Comparison of ENCODE assay signal across 13 cellular contexts in the genomic region with DNA sequence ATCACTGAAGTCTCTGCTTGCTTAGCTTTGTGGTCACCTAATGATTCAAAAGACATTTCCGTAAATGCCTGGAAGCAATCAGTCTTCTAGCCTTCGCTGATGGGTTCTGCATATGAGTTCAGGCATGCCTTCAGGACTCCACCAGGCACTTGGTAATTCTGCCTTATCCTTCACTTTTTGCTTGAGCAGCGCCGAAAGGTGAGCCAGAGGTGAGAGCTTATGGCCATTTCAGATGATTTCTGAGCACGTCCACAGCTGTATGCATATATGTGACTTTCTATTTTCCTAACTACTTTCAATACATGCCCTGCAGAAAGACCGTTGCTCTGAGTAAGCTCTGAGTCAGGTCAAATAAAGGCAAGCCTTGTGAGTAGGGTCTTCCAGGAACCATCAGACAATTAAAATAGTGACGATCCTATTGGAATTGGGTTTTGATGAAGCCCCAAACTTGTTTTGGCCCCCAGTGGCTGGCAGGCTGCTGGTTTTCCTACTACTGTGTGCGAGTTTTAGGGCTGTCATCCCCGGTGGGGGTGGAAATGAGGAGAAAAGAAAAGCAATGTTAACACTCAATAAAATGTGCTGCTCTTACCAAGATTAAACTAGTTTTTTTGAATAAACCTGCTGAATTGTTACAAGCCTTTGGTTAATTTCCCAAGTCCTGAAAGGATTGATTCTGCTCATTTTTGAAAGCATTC.
DNase-seq lines count a peak whose midpoint lies in the region; FAIRE-seq and TF ChIP-seq lines count a peak whose summit lies in the region.
"Had no signal": no experiment of that assay in that cellular context is flagged by ENCODE, and none has a peak within 500 bp of the region (broad histone marks: within the 10 kb centered on the region; RNA-seq: fewer than 3 reads in every experiment).

No MANE protein-coding gene starts in this region.

- H3K27ac ChIP-seq in mammary epithelial cell (ENCODE audit: insufficient read depth, low read depth, low read length) (peak overlapping the region; percentile 100), osteoblast (ENCODE audit: low read depth, low read length) (peak overlapping the region; percentile 80)
- H3K27ac ChIP-seq: C4-2B had no signal

- H3K4me2 ChIP-seq in mammary epithelial cell (ENCODE audit: insufficient read depth, low read depth, low read length) = peak overlapping the region; percentile 78
- peak overlapping the region; percentile 83 for H3K4me2 ChIP-seq in osteoblast (ENCODE audit: insufficient read depth, low read length)

- H3K4me3 ChIP-seq in mammary epithelial cell (replicated peaks in 1 of 3; ENCODE audit: insufficient read depth in 1 of 3, low read depth in 2 of 3, low read length in 3 of 3) (peak overlapping the region; percentile 35 to 41 (median 38)), osteoblast (ENCODE audit: insufficient read depth, low read length) (peak overlapping the region; percentile 55)

- in situ Hi-C loops in mammary epithelial cell (cut with MboI; ENCODE audit: low sequenced_read_pairs in 2 of 2) = loop anchor here (10.0 to 25.0 kb wide), 5 partner anchors 91 to 1434 kb away; partner anchors contain the start of gene KLF6 (in 2 of the 2)

- TF ChIP-seq CTCF in mammary epithelial cell (conservative IDR thresholded peaks at IDR 0.05 in 1 of 2, IDR thresholded peaks at IDR 0.05 in 1 of 2; ENCODE audit: extremely low read depth in 1 of 2, insufficient read depth in 1 of 2, low read depth in 1 of 2, low read length in 2 of 2) (no peak), osteoblast (IDR thresholded peaks at IDR 0.05; ENCODE audit: extremely low read depth, low read depth, low read length) (no peak)

- H3K36me3 ChIP-seq in mammary epithelial cell (ENCODE audit: insufficient read depth, low read length) (no peaks in the 10 kb centered on the region), osteoblast (ENCODE audit: insufficient read depth, low read length) (no peaks in the 10 kb centered on the region)

- dilution Hi-C loops in mammary epithelial cell (cut with HindIII; ENCODE audit: low sequenced_read_pairs) = no loop called here

- TSS peak; percentile 65 for BruUV-seq in mammary epithelial cell (replicated peaks; lab: Mats Ljungman, UMichigan)

- WGBS in mammary epithelial cell (ENCODE audit: low coverage, missing lambda C conversion rate) = 2% methylated on average over 9 of the region's 9 CpGs

- H3K9ac ChIP-seq in mammary epithelial cell (ENCODE audit: insufficient read depth, low read length) = peak overlapping the region; percentile 98

- H3K27me3 ChIP-seq in mammary epithelial cell (ENCODE audit: insufficient read depth, low read length) (no peaks in the 10 kb centered on the region), osteoblast (ENCODE audit: insufficient read depth, low read length) (no peaks in the 10 kb centered on the region)

- H3K9me3 ChIP-seq in mammary epithelial cell (replicated peaks; ENCODE audit: insufficient read depth, low read length) = no peaks in the 10 kb centered on the region
- no peaks in the 10 kb centered on the region for H3K9me3 ChIP-seq in osteoblast (ENCODE audit: low read depth, low read length)

- peaks cover 55% of the 10 kb centered on the region for H3K79me2 ChIP-seq in mammary epithelial cell (ENCODE audit: insufficient read depth, low read length)
- peaks cover 5% of the 10 kb centered on the region for H3K79me2 ChIP-seq in osteoblast (ENCODE audit: insufficient read depth, low read length)

- DNase-seq in Daoy (ENCODE audit: low read depth) = peak; percentile 64
- peak; percentile 17 for DNase-seq in NCI-H526 treated with DMSO at 0.1 percent for 48 hours (lab: John Stamatoyannopoulos, UW)
- peak; percentile 98 for DNase-seq in mammary epithelial cell
- no peak for DNase-seq in osteoblast (ENCODE audit: insufficient read length, low spot score, missing footprints)
- DNase-seq in DMS 273 treated with DMSO at 0.1 percent for 48 hours (lab: John Stamatoyannopoulos, UW) = no peak
- no peak for DNase-seq in urothelium cell line (ENCODE audit: low spot score)
- DNase-seq in activated CD4-positive, alpha-beta T cell treated with anti-CD3 and anti-CD28 coated beads for 4 hours = no peak
- no peak for DNase-seq in NAMALWA (ENCODE audit: low spot score)
- DNase-seq: activated CD4-positive, alpha-beta T cell treated with anti-CD3 and anti-CD28 coated beads, Interleukin-2, amount 50 U/mL, for 48 hours; GF-D8; Kasumi-1; stimulated activated naive CD8-positive, alpha-beta T cell treated with anti-CD3 and anti-CD28 coated beads, Interleukin-15, amount 100 ng/mL, for 72 hours had no signal

- H2AFZ ChIP-seq in mammary epithelial cell (ENCODE audit: low read depth, low read length) (no peak overlapping the region), osteoblast (ENCODE audit: low read length) (peak overlapping the region; percentile 83)

- peaks cover 51% of the 10 kb centered on the region for H3K4me1 ChIP-seq in mammary epithelial cell (ENCODE audit: insufficient read depth, low read length)
- H3K4me1 ChIP-seq in osteoblast (ENCODE audit: insufficient read depth, low read length) = peaks cover 30% of the 10 kb centered on the region

- H4K20me1 ChIP-seq in mammary epithelial cell (ENCODE audit: insufficient read depth, low read length) = no peaks in the 10 kb centered on the region
- no peaks in the 10 kb centered on the region for H4K20me1 ChIP-seq in osteoblast (ENCODE audit: insufficient read depth, low read length)

- CTCF ChIA-PET in mammary epithelial cell (lab: Charles Lee; ENCODE audit: low non-redundant PET) = no interaction called here

- intact Hi-C loops in mammary epithelial cell (cut with micrococcal nuclease) = loop anchor here (1.0 to 10.0 kb wide), 7 partner anchors 15 to 1444 kb away; no protein-coding TSS in a partner anchor

- FAIRE-seq in urothelium cell line (lab: Jason Lieb, UNC) = no peak

Comparison
In these comparisons a context has a peak if more than half of its experiments do, and no peak if none do; other contexts are left out.
1. DNase-seq: peak in Daoy (single experiment), NCI-H526 treated with DMSO at 0.1 percent for 48 hours (single experiment) and mammary epithelial cell (single experiment); none in osteoblast (single experiment), DMS 273 treated with DMSO at 0.1 percent for 48 hours (single experiment), urothelium cell line (single experiment), activated CD4-positive, alpha-beta T cell treated with anti-CD3 and anti-CD28 coated beads for 4 hours (0 of 2) and NAMALWA (single experiment).